1 cellular context compared by ENCODE assay signal in the genomic region with DNA sequence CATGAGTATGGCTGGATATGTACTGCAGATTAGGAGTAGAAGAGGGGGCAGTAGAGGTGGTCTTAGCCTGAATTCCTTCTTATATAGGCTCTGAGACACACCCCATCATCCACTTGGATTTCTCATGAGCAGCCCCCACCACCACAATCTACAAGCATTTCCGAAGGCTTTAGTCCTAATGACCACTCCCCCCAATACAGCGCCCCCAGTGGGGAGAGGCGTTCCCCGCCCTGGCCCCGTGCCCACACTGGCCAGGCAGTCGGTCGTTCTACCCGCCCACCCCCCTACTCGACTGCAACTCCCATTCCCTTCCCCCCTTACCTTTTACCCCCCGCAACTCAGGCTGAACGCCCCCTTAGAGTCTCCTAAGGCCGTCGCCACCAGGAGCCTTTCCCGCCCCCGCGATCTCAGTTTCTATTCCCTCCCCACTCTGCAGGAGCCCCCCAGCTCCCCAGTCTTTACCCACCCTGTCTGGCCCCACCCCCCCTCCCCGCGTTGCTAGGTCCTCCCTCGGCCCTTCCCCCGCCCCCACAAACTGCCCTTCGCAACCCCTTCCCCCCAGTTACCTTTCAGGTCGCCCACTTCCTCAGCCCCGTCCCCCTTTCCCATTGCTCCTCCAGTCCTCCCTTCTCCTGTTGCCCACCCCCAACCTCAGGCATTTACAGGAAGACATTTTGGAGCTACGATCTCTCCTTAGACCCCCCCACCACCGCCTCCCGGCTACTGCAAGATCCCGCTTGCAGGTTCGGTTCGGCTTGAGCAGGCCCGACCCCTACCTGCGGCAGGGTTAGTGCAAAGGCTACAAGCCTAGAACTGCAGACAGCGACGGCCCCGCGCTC.
TF ChIP-seq lines count a peak whose summit lies in the region.

No MANE protein-coding gene starts in this region.

TF ChIP-seq in K562, 482 proteins besides CTCF, POLR2A, EP300 and RAD21 (continued from another document):
- TF ChIP-seq, protein P1, sequence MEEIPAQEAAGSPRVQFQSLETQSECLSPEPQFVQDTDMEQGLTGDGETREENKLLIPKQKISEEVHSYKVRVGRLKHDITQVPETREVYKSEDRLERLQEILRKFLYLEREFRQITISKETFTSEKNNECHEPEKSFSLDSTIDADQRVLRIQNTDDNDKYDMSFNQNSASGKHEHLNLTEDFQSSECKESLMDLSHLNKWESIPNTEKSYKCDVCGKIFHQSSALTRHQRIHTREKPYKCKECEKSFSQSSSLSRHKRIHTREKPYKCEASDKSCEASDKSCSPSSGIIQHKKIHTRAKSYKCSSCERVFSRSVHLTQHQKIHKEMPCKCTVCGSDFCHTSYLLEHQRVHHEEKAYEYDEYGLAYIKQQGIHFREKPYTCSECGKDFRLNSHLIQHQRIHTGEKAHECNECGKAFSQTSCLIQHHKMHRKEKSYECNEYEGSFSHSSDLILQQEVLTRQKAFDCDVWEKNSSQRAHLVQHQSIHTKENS (CRISPR knock-in tag; IDR thresholded peaks at IDR 0.05): no peak
- TF ChIP-seq TAF1 (IDR thresholded peaks at IDR 0.05; ENCODE audit: control insufficient read depth, extremely low read depth, insufficient read depth, low read length, severe bottlenecking): peak; percentile 19
- TF ChIP-seq ZNF124 (CRISPR knock-in tag; IDR thresholded peaks at IDR 0.05): no peak
- TF ChIP-seq ZNF408 (CRISPR knock-in tag; IDR thresholded peaks at IDR 0.05; ENCODE audit: low read depth): no peak
- TF ChIP-seq ESRRB (CRISPR knock-in tag; IDR thresholded peaks at IDR 0.05; ENCODE audit: borderline replicate concordance): no peak
- no peak for TF ChIP-seq ERF (CRISPR knock-in tag; IDR thresholded peaks at IDR 0.05)
- no peak for TF ChIP-seq NR2C1 (IDR thresholded peaks at IDR 0.05)
- TF ChIP-seq NR2C1 (tag; IDR thresholded peaks at IDR 0.05): no peak
- no peak for TF ChIP-seq CC2D1A (IDR thresholded peaks at IDR 0.05)
- peak; percentile 96 for TF ChIP-seq NFIC (IDR thresholded peaks at IDR 0.05)
- no peak for TF ChIP-seq CBX2 (IDR thresholded peaks at IDR 0.05; ENCODE audit: insufficient read depth, low read length, poor library complexity, severe bottlenecking)
- TF ChIP-seq, protein P2, sequence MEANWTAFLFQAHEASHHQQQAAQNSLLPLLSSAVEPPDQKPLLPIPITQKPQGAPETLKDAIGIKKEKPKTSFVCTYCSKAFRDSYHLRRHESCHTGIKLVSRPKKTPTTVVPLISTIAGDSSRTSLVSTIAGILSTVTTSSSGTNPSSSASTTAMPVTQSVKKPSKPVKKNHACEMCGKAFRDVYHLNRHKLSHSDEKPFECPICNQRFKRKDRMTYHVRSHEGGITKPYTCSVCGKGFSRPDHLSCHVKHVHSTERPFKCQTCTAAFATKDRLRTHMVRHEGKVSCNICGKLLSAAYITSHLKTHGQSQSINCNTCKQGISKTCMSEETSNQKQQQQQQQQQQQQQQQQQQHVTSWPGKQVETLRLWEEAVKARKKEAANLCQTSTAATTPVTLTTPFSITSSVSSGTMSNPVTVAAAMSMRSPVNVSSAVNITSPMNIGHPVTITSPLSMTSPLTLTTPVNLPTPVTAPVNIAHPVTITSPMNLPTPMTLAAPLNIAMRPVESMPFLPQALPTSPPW (CRISPR knock-in tag; IDR thresholded peaks at IDR 0.05): peak; percentile 37; the same call in 1 of the 2 replicates
- TF ChIP-seq ZNF431 (CRISPR knock-in tag; IDR thresholded peaks at IDR 0.05): no peak
- TF ChIP-seq SIX5 (IDR thresholded peaks at IDR 0.05; ENCODE audit: borderline replicate concordance in 1 of 2, insufficient read depth in 1 of 2, low read depth in 1 of 2, low read length in 2 of 2): no peak
- TF ChIP-seq, protein P3, sequence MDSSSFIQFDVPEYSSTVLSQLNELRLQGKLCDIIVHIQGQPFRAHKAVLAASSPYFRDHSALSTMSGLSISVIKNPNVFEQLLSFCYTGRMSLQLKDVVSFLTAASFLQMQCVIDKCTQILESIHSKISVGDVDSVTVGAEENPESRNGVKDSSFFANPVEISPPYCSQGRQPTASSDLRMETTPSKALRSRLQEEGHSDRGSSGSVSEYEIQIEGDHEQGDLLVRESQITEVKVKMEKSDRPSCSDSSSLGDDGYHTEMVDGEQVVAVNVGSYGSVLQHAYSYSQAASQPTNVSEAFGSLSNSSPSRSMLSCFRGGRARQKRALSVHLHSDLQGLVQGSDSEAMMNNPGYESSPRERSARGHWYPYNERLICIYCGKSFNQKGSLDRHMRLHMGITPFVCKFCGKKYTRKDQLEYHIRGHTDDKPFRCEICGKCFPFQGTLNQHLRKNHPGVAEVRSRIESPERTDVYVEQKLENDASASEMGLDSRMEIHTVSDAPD (CRISPR knock-in tag; IDR thresholded peaks at IDR 0.05): no peak
- TF ChIP-seq KDM5B (IDR thresholded peaks at IDR 0.05; ENCODE audit: insufficient replicate concordance, low read depth, low read length): no peak
- TF ChIP-seq TAL1 (IDR thresholded peaks at IDR 0.05): no peak
- peak in 1 of 2 experiments; percentile 32; a peak in 1 of 4 replicates for TF ChIP-seq MAZ (CRISPR knock-in tag; conservative IDR thresholded peaks at IDR 0.05 in 1 of 2, IDR thresholded peaks at IDR 0.05 in 1 of 2)
- TF ChIP-seq ZNF3 (CRISPR knock-in tag; IDR thresholded peaks at IDR 0.05): no peak
- 0 out of 2 replicates have a peak, but pooled peaks have one; percentile 33 for TF ChIP-seq EGR1 (conservative IDR thresholded peaks at IDR 0.05)
- no peak for TF ChIP-seq NFE2L1 (tag; IDR thresholded peaks at IDR 0.05; ENCODE audit: borderline replicate concordance, low read depth)
- TF ChIP-seq, protein P4, sequence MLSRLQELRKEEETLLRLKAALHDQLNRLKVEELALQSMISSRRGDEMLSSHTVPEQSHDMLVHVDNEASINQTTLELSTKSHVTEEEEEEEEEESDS (CRISPR knock-in tag; IDR thresholded peaks at IDR 0.05): no peak
- no peak for TF ChIP-seq XRCC5 (IDR thresholded peaks at IDR 0.05; ENCODE audit: low read depth, low read length)
- peak; percentile 47; the same call in 1 of the 2 replicates for TF ChIP-seq MYC (IDR thresholded peaks at IDR 0.05; ENCODE audit: low read depth, low read length)
- no peak for TF ChIP-seq MYC (CRISPR knock-in tag; IDR thresholded peaks at IDR 0.05; ENCODE audit: borderline replicate concordance, low read depth)
- TF ChIP-seq PHF8 (IDR thresholded peaks at IDR 0.05; ENCODE audit: borderline replicate concordance, low read length): peak; percentile 44; the same call in 1 of the 2 replicates
- TF ChIP-seq, protein P5, sequence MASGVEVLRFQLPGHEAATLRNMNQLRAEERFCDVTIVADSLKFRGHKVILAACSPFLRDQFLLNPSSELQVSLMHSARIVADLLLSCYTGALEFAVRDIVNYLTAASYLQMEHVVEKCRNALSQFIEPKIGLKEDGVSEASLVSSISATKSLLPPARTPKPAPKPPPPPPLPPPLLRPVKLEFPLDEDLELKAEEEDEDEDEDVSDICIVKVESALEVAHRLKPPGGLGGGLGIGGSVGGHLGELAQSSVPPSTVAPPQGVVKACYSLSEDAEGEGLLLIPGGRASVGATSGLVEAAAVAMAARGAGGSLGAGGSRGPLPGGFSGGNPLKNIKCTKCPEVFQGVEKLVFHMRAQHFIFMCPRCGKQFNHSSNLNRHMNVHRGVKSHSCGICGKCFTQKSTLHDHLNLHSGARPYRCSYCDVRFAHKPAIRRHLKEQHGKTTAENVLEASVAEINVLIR (CRISPR knock-in tag; IDR thresholded peaks at IDR 0.05): no peak
